Comparison of ENCODE assay signal across 21 cellular contexts in the genomic region with DNA sequence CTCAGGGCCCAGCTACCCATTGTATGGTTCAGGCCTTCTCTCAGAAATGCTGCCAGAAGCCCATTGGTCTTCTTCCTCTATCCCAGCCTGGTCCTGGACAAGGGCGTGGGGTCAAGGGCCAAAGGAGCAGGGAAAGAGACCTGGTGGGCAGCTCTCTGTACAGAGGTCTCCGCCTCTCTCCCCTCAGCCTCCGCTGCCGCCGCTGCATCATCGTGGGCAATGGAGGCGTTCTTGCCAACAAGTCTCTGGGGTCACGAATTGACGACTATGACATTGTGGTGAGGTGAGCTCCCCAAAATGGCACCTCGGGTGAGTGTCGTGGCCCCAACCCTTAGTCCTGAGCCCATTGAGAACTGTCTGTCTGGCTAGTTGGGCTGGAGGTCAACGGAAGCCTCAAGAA. TPM values are rescaled to one million over a fixed set of nuclear protein-coding genes. Genes with fewer than 3 reads are reported as not detected.
"Had no signal": no experiment of that assay in that cellular context is flagged by ENCODE, and none has a peak within 500 bp of the region (broad histone marks: within the 10 kb centered on the region; RNA-seq: fewer than 3 reads in every experiment).

No MANE protein-coding gene starts in this region.

- H3K4me3 Mint-ChIP-seq: immature natural killer cell, mesothelial cell of epicardium, naive B cell had no signal

- H3K36me3 ChIP-seq: colonic mucosa had no signal

- H3K27me3 ChIP-seq: colonic mucosa, dorsolateral prefrontal cortex, esophagus muscularis mucosa, foreskin keratinocyte, gastroesophageal sphincter, heart left ventricle, hepatocyte, left lung had no signal

- H3K27ac Mint-ChIP-seq: immature natural killer cell, mesothelial cell of epicardium had no signal

- H3K9me3 ChIP-seq: colonic mucosa, esophagus muscularis mucosa, gastroesophageal sphincter, heart left ventricle, left lung, lower lobe of right lung, mucosa of descending colon had no signal

- H3K4me3 ChIP-seq: colonic mucosa, dorsolateral prefrontal cortex, esophagus muscularis mucosa, gastroesophageal sphincter, heart left ventricle, hepatocyte, left lung, lower lobe of right lung, mucosa of descending colon had no signal

- H3K9me3 Mint-ChIP-seq: immature natural killer cell, mesothelial cell of epicardium, naive B cell had no signal

- H2AFZ ChIP-seq: hepatocyte had no signal

- DNase-seq: colonic mucosa; dermis blood vessel endothelial cell; dorsolateral prefrontal cortex; effector CD4-positive, alpha-beta T cell; effector memory CD4-positive, alpha-beta T cell; foreskin keratinocyte; heart left ventricle; hypothalamus; immature natural killer cell; left cardiac atrium; left lung; left ventricle myocardium superior; lower lobe of right lung; mesenchymal stem cell; mucosa of descending colon; naive B cell had no signal

- H3K4me1 Mint-ChIP-seq: immature natural killer cell had no signal

- H3K27ac ChIP-seq: colonic mucosa, dorsolateral prefrontal cortex, esophagus muscularis mucosa, foreskin keratinocyte, gastroesophageal sphincter, heart left ventricle, hepatocyte, left lung, lower lobe of right lung had no signal

- H3K27me3 Mint-ChIP-seq: naive B cell had no signal

- ATAC-seq: foreskin keratinocyte, gastroesophageal sphincter, heart left ventricle, left cardiac atrium, left lung, left ventricle myocardium superior, lower lobe of right lung, mucosa of descending colon had no signal

- H3K4me1 ChIP-seq: colonic mucosa, esophagus muscularis mucosa, gastroesophageal sphincter, left lung, lower lobe of right lung had no signal

- H3K4me2 ChIP-seq: hepatocyte had no signal

RNA-seq across cellular contexts. Expression of a gene that starts 34.6 kb away (rescaled TPM):
- total RNA-seq: dermis blood vessel endothelial cell, hepatocyte, left ventricle myocardium superior, lung microvascular endothelial cell had no signal
- polyA plus RNA-seq: immature natural killer cell had no signal
